Comparison of ENCODE assay signal across 1 cellular context in genomic region chr3:45635475-45636256, GRCh38.
TF ChIP-seq lines count a peak whose summit lies in the region.

No MANE protein-coding gene starts in this region.

TF ChIP-seq in A549, 52 proteins besides CTCF, POLR2A, EP300 and RAD21:
- TF ChIP-seq HOXB13 (CRISPR knock-in tag; IDR thresholded peaks at IDR 0.05; ENCODE audit: low read depth) (peak; percentile 64; the same call in 1 of the 2 replicates), GATA3 (IDR thresholded peaks at IDR 0.05; ENCODE audit: borderline replicate concordance) (peak; percentile 68; the same call in 1 of the 2 replicates), PHF8 (IDR thresholded peaks at IDR 0.05; ENCODE audit: borderline replicate concordance, low read depth) (no peak), CEBPB (IDR thresholded peaks at IDR 0.05) (peak; percentile 97 to 98), MAX (IDR thresholded peaks at IDR 0.05) (no peak), EHF (CRISPR knock-in tag; IDR thresholded peaks at IDR 0.05) (0 out of 2 replicates have a peak, but pooled peaks have one; percentile 62), FOSL2 (IDR thresholded peaks at IDR 0.05) (0 out of 2 replicates have a peak, but pooled peaks have one; percentile 7), FOSL2 (CRISPR knock-in tag; IDR thresholded peaks at IDR 0.05) (peak; percentile 72), JUN (IDR thresholded peaks at IDR 0.05) (peak in 1 of 2 experiments; percentile 64; a peak in 2 of 5 replicates), MAFK (IDR thresholded peaks at IDR 0.05; ENCODE audit: partially characterized antibody) (no peak), HOXA7 (CRISPR knock-in tag; IDR thresholded peaks at IDR 0.05) (no peak), SMC3 (IDR thresholded peaks at IDR 0.05) (no peak), PBX3 (IDR thresholded peaks at IDR 0.05) (no peak), HES2 (IDR thresholded peaks at IDR 0.05) (peak; percentile 82), RARB (CRISPR knock-in tag; IDR thresholded peaks at IDR 0.05) (no peak), BCL3 (IDR thresholded peaks at IDR 0.05) (0 out of 3 replicates have a peak, but pooled peaks have one; percentile 45), HMGXB4 (CRISPR knock-in tag; IDR thresholded peaks at IDR 0.05; ENCODE audit: borderline replicate concordance) (no peak)
